Comparison of ENCODE assay signal across 23 cellular contexts in the genomic region with DNA sequence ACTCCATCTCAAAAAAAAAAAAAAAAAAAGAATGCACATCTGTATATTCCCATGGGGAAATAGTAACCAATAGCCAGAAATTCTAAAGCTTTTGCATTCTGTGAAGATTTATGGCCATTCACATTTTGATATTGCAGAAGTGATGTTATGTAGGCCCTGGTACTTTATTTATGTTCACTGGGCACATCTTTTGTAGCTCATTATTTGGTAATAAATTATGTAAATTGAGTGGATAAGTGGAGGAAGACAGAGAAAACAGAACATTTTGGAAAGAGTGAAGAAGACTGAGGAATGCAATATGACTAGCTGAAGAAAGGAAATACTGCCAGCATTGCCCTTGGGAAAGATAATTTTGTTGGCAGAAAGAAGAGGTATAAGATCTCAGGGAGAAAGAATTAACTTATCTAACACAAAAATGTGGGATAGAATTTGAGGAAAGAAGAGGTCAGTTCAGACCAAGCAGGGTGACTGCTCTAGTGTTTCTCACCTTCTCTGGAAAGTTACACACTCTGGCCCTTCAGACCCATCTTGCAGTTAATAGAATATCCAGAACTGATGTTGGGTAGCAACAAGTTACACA.
DNase-seq lines count a peak whose midpoint lies in the region; ATAC-seq and TF ChIP-seq lines count a peak whose summit lies in the region.
"Had no signal": no experiment of that assay in that cellular context is flagged by ENCODE, and none has a peak within 500 bp of the region (broad histone marks: within the 10 kb centered on the region; RNA-seq: fewer than 3 reads in every experiment).

No MANE protein-coding gene starts in this region.

- no peak for TF ChIP-seq CTCF in left ventricle myocardium inferior (IDR thresholded peaks at IDR 0.05; ENCODE audit: borderline replicate concordance)

- H3K4me3 ChIP-seq in adipocyte (ENCODE audit: low read length) = no peak overlapping the region
- no peak overlapping the region for H3K4me3 ChIP-seq in left ventricle myocardium inferior
- H3K4me3 ChIP-seq: HAP-1, SJSA1 had no signal

- H3K9ac ChIP-seq in adipocyte (ENCODE audit: low read length) = no peak overlapping the region

- H3K4me1 ChIP-seq in adipocyte (ENCODE audit: control insufficient read depth, insufficient read depth, low read length) = peaks cover 15% of the 10 kb centered on the region
- H3K4me1 ChIP-seq in left ventricle myocardium inferior = peaks cover 47% of the 10 kb centered on the region
- H3K4me1 ChIP-seq: HAP-1 had no signal

- H3K27me3 ChIP-seq in adipocyte (replicated peaks; ENCODE audit: control insufficient read depth, insufficient read depth, low read length) (no peaks in the 10 kb centered on the region), left ventricle myocardium inferior (ENCODE audit: low read depth) (no peaks in the 10 kb centered on the region)
- H3K27me3 ChIP-seq: SJSA1 had no signal

- no peaks in the 10 kb centered on the region for H3K36me3 ChIP-seq in adipocyte (ENCODE audit: control insufficient read depth, insufficient read depth, low read length, severe bottlenecking)
- H3K36me3 ChIP-seq in left ventricle myocardium inferior = peaks cover 16% of the 10 kb centered on the region
- H3K36me3 ChIP-seq: HAP-1, SJSA1 had no signal

- no peaks in the 10 kb centered on the region for H3K9me3 ChIP-seq in adipocyte (ENCODE audit: control insufficient read depth, low read length)
- H3K9me3 ChIP-seq in left ventricle myocardium inferior (replicated peaks) = peaks cover 18% of the 10 kb centered on the region
- H3K9me3 ChIP-seq: HAP-1, SJSA1 had no signal

- in situ Hi-C loops in KBM-7 (cut with MboI; ENCODE audit: low pct_unique_long_range_greater_than_20kb, low sequenced_read_pairs) = no loop called here

- intact Hi-C loops in left ventricle myocardium inferior (cut with micrococcal nuclease) = no loop called here

- ATAC-seq in HG03565 (IDR thresholded peaks at IDR 0.05; ENCODE audit: unreplicated experiment) = no peak
- ATAC-seq: Panc1 had no signal

- peak overlapping the region; percentile 41 for H3K27ac ChIP-seq in left ventricle myocardium inferior (replicated peaks)
- H3K27ac ChIP-seq: C4-2B, SJSA1 had no signal

- peak; percentile 17 for DNase-seq in AG20443 (ENCODE audit: low spot score)
- DNase-seq in GM04503 (ENCODE audit: low read depth) = peak; percentile 72
- DNase-seq in adipocyte (ENCODE audit: low read depth) = peak; percentile 5
- DNase-seq in left ventricle myocardium inferior = no peak
- no peak for DNase-seq in KBM-7
- DNase-seq in activated effector memory CD4-positive, alpha-beta T cell treated with anti-CD3 and anti-CD28 coated beads, Interleukin-2, amount 50 U/mL, for 16 hours = no peak
- DNase-seq: ACHN; Calu3; CD8-positive, alpha-beta memory T cell; DMS153; KG1; NCI-H1105; NCI-H146; NCI-H2029; NCI-H2227 treated with DMSO at 0.1 percent for 48 hours; NCI-H510A treated with DMSO at 0.1 percent for 48 hours; NCI-H774; SW 1271 had no signal

Comparison
In these comparisons a context has a peak if more than half of its experiments do, and no peak if none do; other contexts are left out.
1. DNase-seq: peak in AG20443 (single experiment), GM04503 (single experiment) and adipocyte (single experiment); none in left ventricle myocardium inferior (single experiment), KBM-7 (single experiment) and activated effector memory CD4-positive, alpha-beta T cell treated with anti-CD3 and anti-CD28 coated beads, Interleukin-2, amount 50 U/mL, for 16 hours (single experiment).